In the genomic region with DNA sequence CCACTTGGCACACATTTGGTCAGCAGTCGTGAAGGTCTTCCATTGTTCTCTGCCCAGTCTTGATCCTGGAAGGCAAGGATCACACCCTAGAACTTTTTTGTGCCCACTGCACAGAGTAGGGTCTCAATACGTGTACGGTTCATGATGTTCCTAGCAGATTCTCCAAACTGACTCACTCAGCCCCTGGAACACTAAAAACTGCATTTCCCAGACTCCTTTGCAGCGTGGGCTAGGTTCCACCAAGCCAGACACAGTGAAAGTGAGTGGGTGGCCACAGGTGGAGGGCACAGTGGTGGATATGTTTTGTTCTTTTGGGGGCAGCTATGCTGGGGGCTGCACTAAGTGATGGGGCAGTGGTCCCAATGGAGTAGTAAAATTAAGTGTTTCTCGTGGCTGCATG, we compare ENCODE assay signal across 1 cellular context.
TF ChIP-seq lines count a peak whose summit lies in the region.

No MANE protein-coding gene starts in this region.

TF ChIP-seq in K562, 482 proteins besides CTCF, POLR2A, EP300 and RAD21:
- TF ChIP-seq SAFB2 (IDR thresholded peaks at IDR 0.05; ENCODE audit: borderline replicate concordance, low read depth, low read length, severe bottlenecking) (no peak), SNIP1 (IDR thresholded peaks at IDR 0.05; ENCODE audit: low read depth) (no peak), HEY1 (CRISPR knock-in tag; IDR thresholded peaks at IDR 0.05; ENCODE audit: borderline replicate concordance) (no peak), PCBP1 (IDR thresholded peaks at IDR 0.05; ENCODE audit: low read depth, low read length, poor library complexity, severe bottlenecking) (no peak), COPS2 (conservative IDR thresholded peaks at IDR 0.05) (no peak), ZNF143 (CRISPR knock-in tag; IDR thresholded peaks at IDR 0.05) (peak; percentile 42; the same call in 1 of the 2 replicates), ZNF707 (CRISPR knock-in tag; conservative IDR thresholded peaks at IDR 0.05) (no peak), ZBTB8A (IDR thresholded peaks at IDR 0.05; ENCODE audit: partially characterized antibody) (no peak), HCFC1 (IDR thresholded peaks at IDR 0.05; ENCODE audit: low read depth, low read length) (peak; percentile 45; the same call in 1 of the 2 replicates)
TF ChIP-seq in K562: peak in this region for 2.
